Comparison of ENCODE assay signal across 9 cellular contexts in the genomic region with DNA sequence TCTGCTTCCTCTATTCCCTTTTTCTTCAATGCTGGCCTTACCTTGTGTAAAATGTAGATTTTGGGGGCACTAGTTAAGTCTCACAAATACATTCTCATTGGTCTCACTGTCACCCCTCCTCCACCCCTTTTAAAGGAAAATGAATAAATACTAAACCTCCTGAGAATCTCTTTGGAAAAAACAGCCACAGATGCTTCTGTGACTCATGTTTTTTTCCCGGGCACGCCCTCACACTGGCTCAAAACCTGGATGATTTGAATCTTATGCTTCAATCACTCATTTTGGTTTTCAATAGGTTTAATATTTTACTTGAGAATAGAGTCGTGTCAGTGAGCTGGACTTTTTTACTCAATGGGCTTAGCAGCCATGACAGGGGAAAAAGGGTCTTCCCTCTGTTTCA.
DNase-seq lines count a peak whose midpoint lies in the region; ATAC-seq and TF ChIP-seq lines count a peak whose summit lies in the region.
"Had no signal": no experiment of that assay in that cellular context is flagged by ENCODE, and none has a peak within 500 bp of the region (broad histone marks: within the 10 kb centered on the region; RNA-seq: fewer than 3 reads in every experiment).

No MANE protein-coding gene starts in this region.

- peak overlapping the region; percentile 58 for H3K27ac ChIP-seq in duodenal mucosa (ENCODE audit: low read depth, low read length)

- TF ChIP-seq CTCF in AG10803 (conservative IDR thresholded peaks at IDR 0.05; ENCODE audit: low read length) (no peak), NB4 (IDR thresholded peaks at IDR 0.05; ENCODE audit: low read depth, low read length) (no peak), mucosa of descending colon (IDR thresholded peaks at IDR 0.05) (no peak)

- no peaks in the 10 kb centered on the region for H3K36me3 ChIP-seq in duodenal mucosa (ENCODE audit: control insufficient read depth in 1 of 2, insufficient read depth in 2 of 2, low read length in 2 of 2)
- no peaks in the 10 kb centered on the region for H3K36me3 ChIP-seq in mucosa of descending colon (ENCODE audit: low read depth)

- no peaks in the 10 kb centered on the region for H3K27me3 ChIP-seq in duodenal mucosa (ENCODE audit: control insufficient read depth in 1 of 2, insufficient read depth in 2 of 2, low read length in 2 of 2)

- intact Hi-C loops in mucosa of descending colon (cut with DNase I, micrococcal nuclease) = no loop called here

- ATAC-seq in mucosa of descending colon = no peak
- no peak for ATAC-seq in HG03469 (IDR thresholded peaks at IDR 0.05; ENCODE audit: unreplicated experiment)
- ATAC-seq in GM19397 (IDR thresholded peaks at IDR 0.05; ENCODE audit: unreplicated experiment) = no peak

- H3K9me3 ChIP-seq in duodenal mucosa (ENCODE audit: control insufficient read depth in 1 of 2, low read length in 2 of 2) (no peaks in the 10 kb centered on the region), mucosa of descending colon (no peaks in the 10 kb centered on the region)

- H3K9ac ChIP-seq in duodenal mucosa (ENCODE audit: low read depth in 1 of 2, low read length in 2 of 2) = no peak overlapping the region

- no peak for TF ChIP-seq POLR2A in NB4 (IDR thresholded peaks at IDR 0.05; ENCODE audit: extremely low read depth, insufficient read length)

- H3K4me1 ChIP-seq in duodenal mucosa (ENCODE audit: control insufficient read depth in 1 of 2, insufficient read depth in 2 of 2, low read length in 2 of 2) (peaks cover 10 to 14% of the 10 kb centered on the region in 2 donors), mucosa of descending colon (ENCODE audit: low read depth) (no peaks in the 10 kb centered on the region)

- H3K4me3 ChIP-seq in AG10803 (ENCODE audit: low read length) (no peak overlapping the region), NB4 (ENCODE audit: low read depth, low read length) (no peak overlapping the region), duodenal mucosa (ENCODE audit: low read depth in 1 of 2, low read length in 2 of 2) (no peak overlapping the region), mucosa of descending colon (no peak overlapping the region)

- peak; percentile 35 for DNase-seq in AG10803 (ENCODE audit: low read depth)
- peak; percentile 55 for DNase-seq in NB4 (ENCODE audit: low read depth)
- DNase-seq in myocyte (ENCODE audit: low read depth) = peak; percentile 59
- DNase-seq in activated effector memory CD4-positive, alpha-beta T cell treated with anti-CD3 and anti-CD28 coated beads, Interleukin-2, amount 50 U/mL, for 16 hours = no peak
- no peak for DNase-seq in mucosa of descending colon
- DNase-seq: H9 had no signal

Comparison
In these comparisons a context has a peak if more than half of its experiments do, and no peak if none do; other contexts are left out.
1. DNase-seq: peak in AG10803 (single experiment), NB4 (single experiment) and myocyte (single experiment); none in activated effector memory CD4-positive, alpha-beta T cell treated with anti-CD3 and anti-CD28 coated beads, Interleukin-2, amount 50 U/mL, for 16 hours (single experiment) and mucosa of descending colon (0 of 3).